1 cellular context compared by ENCODE assay signal in the genomic region with DNA sequence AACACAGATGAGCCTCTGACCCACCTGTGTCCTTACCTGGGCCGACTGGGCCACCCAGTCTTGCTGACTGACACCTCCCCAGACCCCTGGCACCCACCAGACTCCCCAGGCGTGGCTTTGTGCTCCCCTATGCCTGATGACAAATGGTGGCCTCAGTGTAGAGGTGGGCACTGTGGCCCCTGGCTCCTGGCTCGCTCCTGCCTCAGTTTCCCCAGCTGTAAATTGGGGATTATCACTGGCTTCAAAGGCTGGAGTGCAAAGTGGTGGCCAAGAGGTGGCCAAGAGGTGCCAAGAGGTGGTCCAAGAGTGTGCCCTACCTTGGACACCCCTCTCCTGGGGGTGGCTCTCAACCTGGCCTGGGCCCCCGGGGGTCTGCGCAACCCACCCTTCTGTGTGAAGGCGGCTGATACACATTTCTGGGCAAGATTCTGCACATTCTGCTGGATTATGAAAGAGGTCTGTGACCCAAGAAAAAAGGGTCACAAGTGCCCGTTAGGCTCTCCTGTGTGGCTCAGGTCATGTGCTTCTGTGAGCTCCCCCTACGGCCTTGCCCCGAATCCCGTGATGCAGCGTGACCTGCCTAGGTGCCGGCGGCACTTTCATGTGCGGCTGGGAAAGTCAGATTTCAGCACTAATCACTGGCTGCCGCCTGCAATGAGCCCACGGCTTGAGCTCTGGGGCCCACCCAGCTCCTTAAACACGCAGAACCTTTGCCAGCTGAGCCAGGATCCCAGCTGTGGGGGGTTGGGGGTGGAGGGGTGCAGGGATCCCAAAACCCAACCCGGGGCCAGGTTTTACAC.
TF ChIP-seq lines count a peak whose summit lies in the region.

No MANE protein-coding gene starts in this region.

TF ChIP-seq in Ishikawa, 13 proteins besides CTCF, POLR2A, EP300 and RAD21:
- TF ChIP-seq ZBTB7A (IDR thresholded peaks at IDR 0.05; ENCODE audit: low read depth), result peak; percentile 87
- TF ChIP-seq, protein P1, sequence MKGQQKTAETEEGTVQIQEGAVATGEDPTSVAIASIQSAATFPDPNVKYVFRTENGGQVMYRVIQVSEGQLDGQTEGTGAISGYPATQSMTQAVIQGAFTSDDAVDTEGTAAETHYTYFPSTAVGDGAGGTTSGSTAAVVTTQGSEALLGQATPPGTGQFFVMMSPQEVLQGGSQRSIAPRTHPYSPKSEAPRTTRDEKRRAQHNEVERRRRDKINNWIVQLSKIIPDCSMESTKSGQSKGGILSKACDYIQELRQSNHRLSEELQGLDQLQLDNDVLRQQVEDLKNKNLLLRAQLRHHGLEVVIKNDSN (IDR thresholded peaks at IDR 0.05), result 0 out of 2 replicates have a peak, but pooled peaks have one; percentile 14
